In genomic region chr1:56240400-56240799, GRCh38 we compare ENCODE assay signal across 35 cellular contexts.
A peak's percentile ranks its signal among the peaks of the same experiment; 100 is the strongest.
DNase-seq lines count a peak whose midpoint lies in the region; ATAC-seq, FAIRE-seq and TF ChIP-seq lines count a peak whose summit lies in the region.
"Had no signal": no experiment of that assay in that cellular context is flagged by ENCODE, and none has a peak within 500 bp of the region (broad histone marks: within the 10 kb centered on the region; RNA-seq: fewer than 3 reads in every experiment).

No MANE protein-coding gene starts in this region.

- DNase-seq in SK-N-SH, result no peak
- DNase-seq in pancreas, result no peak
- no peak for DNase-seq in occipital lobe (lab: John Stamatoyannopoulos, UW)
- no peak for DNase-seq in CD1c-positive myeloid dendritic cell (ENCODE audit: extremely low spot score)
- no peak for DNase-seq in activated CD4-positive, alpha-beta memory T cell treated with anti-CD3 and anti-CD28 coated beads for 36 hours
- DNase-seq: 8988T; ACHN; AML-193; BE2C; C1 segment of cervical spinal cord; Caco-2; Calu3; CD4-positive, alpha-beta memory T cell; CD4-positive, alpha-beta T cell; CD4-positive, CD25-positive, alpha-beta regulatory T cell; CD8-positive, alpha-beta memory T cell; CD8-positive, alpha-beta T cell; COR-L47; DMS 273 treated with DMSO at 0.1 percent for 48 hours; DMS153; DMS53; DMS79; DMS79 treated with DMSO at 0.1 percent for 48 hours; DND-41; EL had no signal

- CTCF ChIA-PET in SK-N-SH (lab: Yijun Ruan, JAX), result no interaction called here
- CTCF ChIA-PET in activated CD4-positive, alpha-beta memory T cell treated with anti-CD3 and anti-CD28 coated beads for 36 hours (lab: Charles Lee), result no interaction called here

- H3K4me3 ChIP-seq in SK-N-SH (ENCODE audit: low read depth in 2 of 2, low read length in 1 of 2) (no peak overlapping the region), pancreas (no peak overlapping the region)
- H3K4me3 ChIP-seq: A549; BLaER1; BLaER1 treated with 17β-estradiol and CSF1 and Interleukin-3, amounts not matched to agents 10 nM and 100 nM had no signal

- H3K4me1 ChIP-seq in SK-N-SH (ENCODE audit: control insufficient read depth in 1 of 2, insufficient read depth in 2 of 2, low read depth in 1 of 2, low read length in 1 of 2), result no peaks in the 10 kb centered on the region; a peak in 2 of 4 replicates
- no peaks in the 10 kb centered on the region for H3K4me1 ChIP-seq in pancreas
- H3K4me1 ChIP-seq: A549; BE2C; BLaER1; BLaER1 treated with 17β-estradiol and CSF1 and Interleukin-3, amounts not matched to agents 10 nM and 100 nM had no signal

- no peak overlapping the region for H3K27ac Mint-ChIP-seq in activated CD4-positive, alpha-beta memory T cell treated with anti-CD3 and anti-CD28 coated beads for 36 hours
- H3K27ac Mint-ChIP-seq: B cell; CD14-positive monocyte; CD4-positive, alpha-beta memory T cell; CD4-positive, alpha-beta T cell; CD4-positive, CD25-positive, alpha-beta regulatory T cell; CD8-positive, alpha-beta memory T cell; CD8-positive, alpha-beta T cell had no signal

- H2AFZ ChIP-seq in SK-N-SH (ENCODE audit: low read depth), result no peak overlapping the region

- no peak overlapping the region for H3K9ac ChIP-seq in SK-N-SH
- H3K9ac ChIP-seq: BLaER1; BLaER1 treated with 17β-estradiol and CSF1 and Interleukin-3, amounts not matched to agents 10 nM and 100 nM had no signal

- H3K36me3 ChIP-seq in SK-N-SH (replicated peaks in 1 of 2; ENCODE audit: control insufficient read depth in 1 of 2, insufficient read depth in 2 of 2, low read length in 1 of 2) (no peaks in the 10 kb centered on the region), pancreas (no peaks in the 10 kb centered on the region)
- H3K36me3 ChIP-seq: BE2C; BLaER1; BLaER1 treated with 17β-estradiol and CSF1 and Interleukin-3, amounts not matched to agents 10 nM and 100 nM had no signal

- no peak for TF ChIP-seq CTCF in SK-N-SH (IDR thresholded peaks at IDR 0.05)
- TF ChIP-seq CTCF in pancreas (IDR thresholded peaks at IDR 0.05), result no peak

- no peaks in the 10 kb centered on the region for H3K36me3 Mint-ChIP-seq in activated CD4-positive, alpha-beta memory T cell treated with anti-CD3 and anti-CD28 coated beads for 36 hours
- H3K36me3 Mint-ChIP-seq: CD14-positive monocyte; CD4-positive, alpha-beta memory T cell; CD4-positive, CD25-positive, alpha-beta regulatory T cell; CD8-positive, alpha-beta memory T cell; CD8-positive, alpha-beta T cell had no signal

- TF ChIP-seq RAD21 in SK-N-SH (IDR thresholded peaks at IDR 0.05; ENCODE audit: low read length), result no peak

- H3K27me3 ChIP-seq in SK-N-SH (ENCODE audit: insufficient read depth), result no peaks in the 10 kb centered on the region
- H3K27me3 ChIP-seq in pancreas, result no peaks in the 10 kb centered on the region
- H3K27me3 ChIP-seq: BE2C, BLaER1 had no signal

- ATAC-seq in SK-N-SH treated with all-trans-retinoic acid at 6 μM for 48 hours, result no peak
- no peak for ATAC-seq in pancreas
- ATAC-seq: A549; CD8-positive, alpha-beta T cell had no signal

- no peak overlapping the region for H3K4me3 Mint-ChIP-seq in activated CD4-positive, alpha-beta memory T cell treated with anti-CD3 and anti-CD28 coated beads for 36 hours
- H3K4me3 Mint-ChIP-seq: B cell; CD14-positive monocyte; CD4-positive, alpha-beta memory T cell; CD4-positive, alpha-beta T cell; CD4-positive, CD25-positive, alpha-beta regulatory T cell; CD8-positive, alpha-beta memory T cell; CD8-positive, alpha-beta T cell had no signal

- no peaks in the 10 kb centered on the region for H3K79me2 ChIP-seq in SK-N-SH (ENCODE audit: insufficient read depth)

- POLR2A ChIA-PET in SK-N-SH (lab: Yijun Ruan, JAX), result no interaction called here
- POLR2A ChIA-PET in activated CD4-positive, alpha-beta memory T cell treated with anti-CD3 and anti-CD28 coated beads for 36 hours (lab: Charles Lee), result no interaction called here

- intact Hi-C loops in pancreas (cut with DNase I), result no loop called here
- intact Hi-C loops in activated CD4-positive, alpha-beta memory T cell treated with anti-CD3 and anti-CD28 coated beads for 36 hours (cut with micrococcal nuclease), result no loop called here

- WGBS in SK-N-SH (ENCODE audit: low lambda C conversion rate), result 0% methylated on average over 1 of the region's 1 CpG
- WGBS in pancreas, 2 donors, result 33 to 67% methylated on average over 1 of the region's 1 CpG

- no peak for TF ChIP-seq EP300 in SK-N-SH (IDR thresholded peaks at IDR 0.05; ENCODE audit: borderline replicate concordance in 1 of 2, low read depth in 1 of 2, low read length in 1 of 2)

- H3K27me3 Mint-ChIP-seq in activated CD4-positive, alpha-beta memory T cell treated with anti-CD3 and anti-CD28 coated beads for 36 hours, result no peaks in the 10 kb centered on the region
- H3K27me3 Mint-ChIP-seq: CD4-positive, alpha-beta memory T cell; CD4-positive, alpha-beta T cell; CD4-positive, CD25-positive, alpha-beta regulatory T cell; CD8-positive, alpha-beta memory T cell had no signal

- no peak overlapping the region for H3K27ac ChIP-seq in SK-N-SH (ENCODE audit: low read depth in 2 of 2, low read length in 1 of 2)
- H3K27ac ChIP-seq in pancreas, result no peak overlapping the region
- H3K27ac ChIP-seq: 22Rv1; A549; BLaER1; BLaER1 treated with 17β-estradiol and CSF1 and Interleukin-3, amounts not matched to agents 10 nM and 100 nM; C4-2B had no signal

- peaks cover 8% of the 10 kb centered on the region for H3K9me3 Mint-ChIP-seq in activated CD4-positive, alpha-beta memory T cell treated with anti-CD3 and anti-CD28 coated beads for 36 hours

- H3K9me2 ChIP-seq in SK-N-SH, result no peaks in the 10 kb centered on the region

- H4K20me1 ChIP-seq in SK-N-SH (ENCODE audit: insufficient read depth), result no peaks in the 10 kb centered on the region
- H4K20me1 ChIP-seq: BLaER1; BLaER1 treated with 17β-estradiol and CSF1 and Interleukin-3, amounts not matched to agents 10 nM and 100 nM had no signal

- no peak overlapping the region for H3K4me2 ChIP-seq in SK-N-SH
- H3K4me2 ChIP-seq: A549; BLaER1; BLaER1 treated with 17β-estradiol and CSF1 and Interleukin-3, amounts not matched to agents 10 nM and 100 nM had no signal

- no peaks in the 10 kb centered on the region for H3K4me1 Mint-ChIP-seq in activated CD4-positive, alpha-beta memory T cell treated with anti-CD3 and anti-CD28 coated beads for 36 hours (ENCODE audit: low read depth)
- H3K4me1 Mint-ChIP-seq: B cell; CD14-positive monocyte; CD4-positive, alpha-beta memory T cell; CD4-positive, CD25-positive, alpha-beta regulatory T cell; CD8-positive, alpha-beta memory T cell had no signal

- peak; percentile 32 for FAIRE-seq in pancreas (lab: Jason Lieb, UNC)
- FAIRE-seq: A204.1, A549, D721Med had no signal

- peaks cover 3% of the 10 kb centered on the region for H3F3A ChIP-seq in SK-N-SH (replicated peaks; ENCODE audit: insufficient read depth)

- no peaks in the 10 kb centered on the region for H3K9me3 ChIP-seq in SK-N-SH
- H3K9me3 ChIP-seq in pancreas, result no peaks in the 10 kb centered on the region
- H3K9me3 ChIP-seq: BE2C had no signal

TF ChIP-seq in SK-N-SH, 30 proteins besides CTCF, POLR2A, EP300 and RAD21:
- TF ChIP-seq RCOR1 (IDR thresholded peaks at IDR 0.05; ENCODE audit: low read length) (peak; percentile 50; the same call in 1 of the 2 replicates), GABPA (IDR thresholded peaks at IDR 0.05; ENCODE audit: low read depth) (no peak)

TF ChIP-seq in SK-N-SH treated with all-trans-retinoic acid at 6 μM for 48 hours, 23 proteins besides CTCF, POLR2A, EP300 and RAD21:
- no peak for TF ChIP-seq CREB5 (CRISPR knock-in tag; IDR thresholded peaks at IDR 0.05; ENCODE audit: low read depth)
- TF ChIP-seq ISL1 (CRISPR knock-in tag; IDR thresholded peaks at IDR 0.05), result 0 out of 2 replicates have a peak, but pooled peaks have one; percentile 18
